ENCODE assay signal across 8 cellular contexts in the genomic region with DNA sequence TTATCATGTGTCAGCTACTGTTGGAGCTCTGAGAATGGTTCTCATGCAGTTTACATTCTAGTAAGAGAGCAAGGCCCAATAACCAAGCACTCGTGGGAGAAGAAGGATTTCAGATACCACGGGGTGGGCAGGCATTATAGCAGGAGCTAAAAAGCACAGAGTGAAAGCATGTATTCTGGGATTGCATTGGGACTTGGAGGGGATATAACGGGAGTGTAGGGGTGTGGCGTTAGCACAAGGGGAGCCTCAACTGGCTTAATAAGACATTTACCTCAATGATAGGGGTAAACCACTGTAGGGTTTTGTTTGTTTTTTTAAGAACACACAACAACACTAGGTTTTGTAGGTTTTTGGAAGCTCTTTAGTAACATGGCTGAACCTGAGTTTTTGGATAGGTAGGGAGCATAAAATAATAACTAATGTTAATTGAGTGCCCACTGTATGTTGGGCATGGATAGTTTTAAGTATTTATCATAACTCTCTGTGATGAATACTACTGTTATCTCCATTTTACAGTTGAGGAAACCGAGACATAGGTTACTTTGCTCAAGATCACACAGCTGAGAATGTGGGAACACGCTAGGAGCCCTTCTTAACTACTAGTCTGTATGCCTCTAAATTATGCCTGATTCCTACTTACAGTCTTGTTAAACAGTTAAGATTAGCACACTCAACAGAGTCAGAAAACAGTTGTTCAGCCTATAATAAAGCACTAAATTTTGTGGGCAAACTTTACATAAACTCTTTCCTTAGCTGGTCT. TPM values are rescaled to one million over a fixed set of nuclear protein-coding genes. Genes with fewer than 3 reads are reported as not detected.
DNase-seq lines count a peak whose midpoint lies in the region; ATAC-seq, FAIRE-seq and TF ChIP-seq lines count a peak whose summit lies in the region.
"Had no signal": no experiment of that assay in that cellular context is flagged by ENCODE, and none has a peak within 500 bp of the region (broad histone marks: within the 10 kb centered on the region; RNA-seq: fewer than 3 reads in every experiment).

No MANE protein-coding gene starts in this region.

- H3K36me3 ChIP-seq in Panc1 (ENCODE audit: control insufficient read depth, insufficient read depth, low read length) = peaks cover 8% of the 10 kb centered on the region

- peak overlapping the region; percentile 96 for H3K27ac ChIP-seq in Panc1 (ENCODE audit: low read length)

- in situ Hi-C loops in Panc1 (cut with HindIII; ENCODE audit: low pct_unique_long_range_greater_than_20kb, low sequenced_read_pairs) = no loop called here

- H3K4me3 ChIP-seq in Panc1 (ENCODE audit: low read depth in 2 of 2, low read length in 2 of 2) (no peak overlapping the region), epithelial cell of proximal tubule (ENCODE audit: low read depth, low read length) (peak overlapping the region; percentile 70), skeletal muscle cell (ENCODE audit: low read depth, low read length) (peak overlapping the region; percentile 78)

- no peak for ATAC-seq in Panc1

- FAIRE-seq in GM19239 (lab: Jason Lieb, UNC) = peak; percentile 23
- FAIRE-seq: RCC 7860 had no signal

- TF ChIP-seq CTCF in Panc1 (IDR thresholded peaks at IDR 0.05) = no peak
- no peak for TF ChIP-seq CTCF in epithelial cell of proximal tubule (conservative IDR thresholded peaks at IDR 0.05; ENCODE audit: low read depth, low read length)

- BruUV-seq in Panc1 (replicated peaks; lab: Mats Ljungman, UMichigan) = no TSS peak

- POLR2A ChIA-PET in Panc1 (lab: Charles Lee) = no interaction called here

- peaks cover 25% of the 10 kb centered on the region for H3K4me1 ChIP-seq in Panc1 (ENCODE audit: control insufficient read depth, insufficient read depth, low read length)

- no peaks in the 10 kb centered on the region for H3K27me3 ChIP-seq in Panc1 (ENCODE audit: control insufficient read depth, insufficient read depth, low read length)

- CTCF ChIA-PET in Panc1 (lab: Charles Lee) = no interaction called here

- H3K9me3 ChIP-seq in Panc1 (ENCODE audit: control insufficient read depth, insufficient read depth, low read depth, low read length) = no peaks in the 10 kb centered on the region

- DNase-seq in GM19239 (ENCODE audit: insufficient read length, low spot score) = no peak
- no peak for DNase-seq in Panc1 (ENCODE audit: low read depth, low spot score)
- DNase-seq in epithelial cell of proximal tubule (ENCODE audit: low read depth) = no peak
- no peak for DNase-seq in skeletal muscle cell (ENCODE audit: low read depth)
- no peak for DNase-seq in Ammon's horn (ENCODE audit: low spot score)
- DNase-seq in kidney tubule cell (ENCODE audit: low spot score) = no peak
- no peak for DNase-seq in NCI-H82 (lab: John Stamatoyannopoulos, UW)

- intact Hi-C loops in Panc1 (cut with micrococcal nuclease; ENCODE audit: unreplicated experiment) = no loop called here

RNA-seq across cellular contexts. Expression of gene SIAH2, which starts 1.8 kb away (rescaled TPM):
- total RNA-seq in Panc1 (2021; ENCODE audit: unreplicated experiment) (24.0 TPM), epithelial cell of proximal tubule (38.5 and 44.6 TPM in 2 replicates)
- polyA plus RNA-seq in Panc1 (2012; ENCODE audit: insufficient read length) = 30.6 TPM

Comparison
In these comparisons a context has a peak if more than half of its experiments do, and no peak if none do; other contexts are left out.
1. H3K4me3 ChIP-seq: peak in epithelial cell of proximal tubule (single experiment) and skeletal muscle cell (single experiment); none in Panc1 (0 of 2).